8 cellular contexts compared by ENCODE assay signal in genomic region chr14:52267501-52268190, GRCh38. TPM values are rescaled to one million over a fixed set of nuclear protein-coding genes. Genes with fewer than 3 reads are reported as not detected.
DNase-seq lines count a peak whose midpoint lies in the region; ATAC-seq and TF ChIP-seq lines count a peak whose summit lies in the region.

A gene with protein sequence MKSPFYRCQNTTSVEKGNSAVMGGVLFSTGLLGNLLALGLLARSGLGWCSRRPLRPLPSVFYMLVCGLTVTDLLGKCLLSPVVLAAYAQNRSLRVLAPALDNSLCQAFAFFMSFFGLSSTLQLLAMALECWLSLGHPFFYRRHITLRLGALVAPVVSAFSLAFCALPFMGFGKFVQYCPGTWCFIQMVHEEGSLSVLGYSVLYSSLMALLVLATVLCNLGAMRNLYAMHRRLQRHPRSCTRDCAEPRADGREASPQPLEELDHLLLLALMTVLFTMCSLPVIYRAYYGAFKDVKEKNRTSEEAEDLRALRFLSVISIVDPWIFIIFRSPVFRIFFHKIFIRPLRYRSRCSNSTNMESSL (plus strand): TSS chr14:52267698. CDS start chr14:52267815, 117 bp downstream.

- peak within 1 kb of the TSS; percentile 98 for H3K4me3 Mint-ChIP-seq in T-helper 17 cell

- 2% methylated on average over 58 of the region's 58 CpGs for WGBS in ectodermal cell, 2 experiments
- 3% methylated on average over 17 to 35 of the region's 58 CpGs for WGBS in testis, 2 donors

- no peak within 1 kb of the TSS for H3K9ac ChIP-seq in BLaER1 treated with 17β-estradiol and CSF1 and Interleukin-3, amounts not matched to agents 10 nM and 100 nM

- H3K36me3 Mint-ChIP-seq in T-helper 17 cell (ENCODE audit: low read depth) = peaks cover 6% of the 10 kb centered on the region

- H3K36me3 ChIP-seq in BLaER1 treated with 17β-estradiol and CSF1 and Interleukin-3, amounts not matched to agents 10 nM and 100 nM = peaks cover 0 to 32% (median 25%) of the 10 kb centered on the region in 11 experiments; a peak in 19 of 22 replicates
- H3K36me3 ChIP-seq in ectodermal cell (ENCODE audit: control insufficient read depth, insufficient read depth, low read length) (no peaks in the 10 kb centered on the region), testis (ENCODE audit: low read depth, missing control alignments) (no peaks in the 10 kb centered on the region)

- intact Hi-C loops in testis (cut with DNase I; ENCODE audit: low total_unique reads) = no loop called here

- peaks cover 41 to 51% (median 45%) of the 10 kb centered on the region in 11 experiments for H3K27me3 ChIP-seq in BLaER1 treated with 17β-estradiol and CSF1 and Interleukin-3, amounts not matched to agents 10 nM and 100 nM
- H3K27me3 ChIP-seq in ectodermal cell (ENCODE audit: control insufficient read depth, insufficient read depth, low read length, poor library complexity, severe bottlenecking) (peaks cover 53% of the 10 kb centered on the region), mononuclear cell (ENCODE audit: insufficient read depth, low read length) (peaks cover 50% of the 10 kb centered on the region), testis (no peaks in the 10 kb centered on the region)

- H3K4me1 Mint-ChIP-seq in T-helper 17 cell = peaks cover 43% of the 10 kb centered on the region

- no peak for TF ChIP-seq CTCF in testis (IDR thresholded peaks at IDR 0.05)

- DNase-seq in T-helper 17 cell (peak in 1 of 3 donors; percentile 11), testis (peak; percentile 25), NCI-H510A treated with DMSO at 0.1 percent for 48 hours (lab: John Stamatoyannopoulos, UW) (no peak)

- ATAC-seq in T-helper 17 cell (peak; percentile 81), HG02973 (IDR thresholded peaks at IDR 0.05; ENCODE audit: unreplicated experiment) (no peak), HG03280 (IDR thresholded peaks at IDR 0.05; ENCODE audit: unreplicated experiment) (no peak)

- no peaks in the 10 kb centered on the region; a peak in 1 of 22 replicates for H4K20me1 ChIP-seq in BLaER1 treated with 17β-estradiol and CSF1 and Interleukin-3, amounts not matched to agents 10 nM and 100 nM

- H3K4me1 ChIP-seq in BLaER1 treated with 17β-estradiol and CSF1 and Interleukin-3, amounts not matched to agents 10 nM and 100 nM = peaks cover 15 to 22% (median 20%) of the 10 kb centered on the region in 10 experiments; a peak in 19 of 20 replicates
- H3K4me1 ChIP-seq in ectodermal cell (ENCODE audit: control insufficient read depth, insufficient read depth, low read length) = no peaks in the 10 kb centered on the region
- H3K4me1 ChIP-seq in mononuclear cell (ENCODE audit: insufficient read depth, low read length) = peaks cover 57% of the 10 kb centered on the region
- peaks cover 6% of the 10 kb centered on the region for H3K4me1 ChIP-seq in testis

- peak within 1 kb of the TSS; percentile 12 to 56 (median 42); a peak in 18 of 20 replicates for H3K4me3 ChIP-seq in BLaER1 treated with 17β-estradiol and CSF1 and Interleukin-3, amounts not matched to agents 10 nM and 100 nM
- H3K4me3 ChIP-seq in ectodermal cell (ENCODE audit: insufficient read depth, low read depth, low read length) = peak within 1 kb of the TSS; percentile 38
- peak within 1 kb of the TSS; percentile 43 for H3K4me3 ChIP-seq in mononuclear cell (ENCODE audit: low read length)
- peak within 1 kb of the TSS; percentile 27 to 53 for H3K4me3 ChIP-seq in testis

- peaks cover 29% of the 10 kb centered on the region for H3K27me3 Mint-ChIP-seq in T-helper 17 cell

- H3K27ac ChIP-seq in BLaER1 treated with 17β-estradiol and CSF1 and Interleukin-3, amounts not matched to agents 10 nM and 100 nM = no peak within 1 kb of the TSS
- H3K27ac ChIP-seq in ectodermal cell (ENCODE audit: insufficient read depth, low read depth, low read length, poor library complexity, severe bottlenecking) = no peak within 1 kb of the TSS
- no peak within 1 kb of the TSS for H3K27ac ChIP-seq in testis

- peak within 1 kb of the TSS in 10 of 11 experiments; percentile 3 to 77 (median 66); a peak in 16 of 22 replicates for H3K4me2 ChIP-seq in BLaER1 treated with 17β-estradiol and CSF1 and Interleukin-3, amounts not matched to agents 10 nM and 100 nM

- peaks cover 63 to 75% (median 72%) of the 10 kb centered on the region in 11 experiments for H3K9me3 ChIP-seq in BLaER1 treated with 17β-estradiol and CSF1 and Interleukin-3, amounts not matched to agents 10 nM and 100 nM (replicated peaks in 1 of 11)
- H3K9me3 ChIP-seq in T-helper 17 cell (ENCODE audit: control insufficient read depth, low read length, poor library complexity, severe bottlenecking) (no peaks in the 10 kb centered on the region), ectodermal cell (ENCODE audit: control insufficient read depth, low read length) (no peaks in the 10 kb centered on the region), mononuclear cell (ENCODE audit: low read depth, low read length) (no peaks in the 10 kb centered on the region), testis (no peaks in the 10 kb centered on the region)

- peak within 1 kb of the TSS; percentile 6 for H3K27ac Mint-ChIP-seq in T-helper 17 cell

- no peak for TF ChIP-seq POLR2A in testis (IDR thresholded peaks at IDR 0.05)

RNA-seq across cellular contexts. Expression of the gene that starts here (rescaled TPM):
- total RNA-seq in T-helper 17 cell (1 to 10 TPM; 2.5 to 3.7 TPM), mononuclear cell (3.8 TPM), testis (1 to 10 TPM in 1 of 2 donors, under 1 TPM in 1; 0.16 to 1.3 TPM)
- polyA plus RNA-seq in ectodermal cell (2013, experiment 1 of 4) = 0.69 TPM
- 0.46 TPM for polyA plus RNA-seq in ectodermal cell (2013, experiment 2 of 4)
- 0.32 TPM for polyA plus RNA-seq in ectodermal cell (2013, experiment 3 of 4)
- 0.36 TPM for polyA plus RNA-seq in ectodermal cell (2013, experiment 4 of 4)
- 0.54 TPM for polyA plus RNA-seq in testis (ENCODE audit: insufficient read depth, low read depth, low replicate concordance)
